ENCODE assay signal across 10 cellular contexts in genomic region chr2:23436346-23437099, GRCh38. TPM values are rescaled to one million over a fixed set of nuclear protein-coding genes. Genes with fewer than 3 reads are reported as not detected.
DNase-seq lines count a peak whose midpoint lies in the region; ATAC-seq and TF ChIP-seq lines count a peak whose summit lies in the region.
"Had no signal": no experiment of that assay in that cellular context is flagged by ENCODE, and none has a peak within 500 bp of the region (broad histone marks: within the 10 kb centered on the region; RNA-seq: fewer than 3 reads in every experiment).

No MANE protein-coding gene starts in this region.

- H3K9me2 ChIP-seq in HCT116 (ENCODE audit: insufficient read depth) (no peaks in the 10 kb centered on the region), OCI-LY7 (ENCODE audit: insufficient read depth, low read length) (no peaks in the 10 kb centered on the region)

- TF ChIP-seq CTCF in HCT116 (IDR thresholded peaks at IDR 0.05 in 2 of 3, conservative IDR thresholded peaks at IDR 0.05 in 1 of 3; ENCODE audit: borderline replicate concordance in 1 of 3, insufficient read depth in 1 of 3, low read depth in 2 of 3, low read length in 2 of 3) (no peak), OCI-LY7 (conservative IDR thresholded peaks at IDR 0.05; ENCODE audit: low read length) (no peak)

- POLR2A ChIA-PET in HCT116 (lab: Charles Lee) = no interaction called here
- POLR2A ChIA-PET in OCI-LY7 (lab: Charles Lee) = interaction anchor here (1.2 kb wide), 1 partner anchor 24 kb away, joined by 3 read pairs; no protein-coding TSS in a partner anchor

- H3K27me3 ChIP-seq in HCT116 (ENCODE audit: insufficient read depth, low read length) = no peaks in the 10 kb centered on the region

- H3K4me1 ChIP-seq in HCT116 (ENCODE audit: control insufficient read depth in 1 of 2, insufficient read depth in 2 of 2, low read length in 2 of 2) (no peaks in the 10 kb centered on the region), OCI-LY7 (ENCODE audit: insufficient read depth, low read length, poor library complexity, severe bottlenecking) (no peaks in the 10 kb centered on the region)

- BruUV-seq in HCT116 (replicated peaks; lab: Mats Ljungman, UMichigan) (no TSS peak), OCI-LY7 (replicated peaks; lab: Mats Ljungman, UMichigan) (no TSS peak)

- DNase-seq in HCT116 (ENCODE audit: low read depth, low spot score) (no peak), glomerular endothelial cell (ENCODE audit: extremely low read depth, low read depth, low spot score) (peak; percentile 22), HCEC 1CT (no peak), OCI-LY7 (ENCODE audit: low spot score) (no peak)
- DNase-seq in activated CD4-positive, alpha-beta T cell treated with anti-CD3 and anti-CD28 coated beads, Interleukin-2, amount 50 U/mL, for 4 hours = peak; percentile 3 to 4
- DNase-seq in stimulated activated CD4-positive, alpha-beta T cell treated with anti-CD3 and anti-CD28 coated beads, Interleukin-2, amount 100 ng/mL, for 48 hours = peak; percentile 17 to 29
- DNase-seq: cerebellar nuclear complex had no signal

- H4K20me1 ChIP-seq in HCT116 (ENCODE audit: insufficient read depth) = no peaks in the 10 kb centered on the region
- no peaks in the 10 kb centered on the region for H4K20me1 ChIP-seq in OCI-LY7 (ENCODE audit: insufficient read depth, low read length)

- no peak overlapping the region for H3K27ac ChIP-seq in HCT116 (ENCODE audit: low read depth, low read length)
- H3K27ac ChIP-seq in OCI-LY7 (ENCODE audit: low read depth, low read length, poor library complexity, severe bottlenecking) = no peak overlapping the region
- H3K27ac ChIP-seq: PC-9 had no signal

- no peak for TF ChIP-seq RAD21 in HCT116 (IDR thresholded peaks at IDR 0.05; ENCODE audit: low read depth)

- H3K4me2 ChIP-seq in HCT116 (ENCODE audit: low read length) (no peak overlapping the region), OCI-LY7 (ENCODE audit: low read length) (no peak overlapping the region)
- H3K4me2 ChIP-seq: PC-9 had no signal

- H3K9me3 ChIP-seq in HCT116 (ENCODE audit: control insufficient read depth in 1 of 2, insufficient read depth in 1 of 2, low read depth in 1 of 2, low read length in 2 of 2) = no peaks in the 10 kb centered on the region
- no peaks in the 10 kb centered on the region for H3K9me3 ChIP-seq in OCI-LY7 (ENCODE audit: low read length)

- RAD21 ChIA-PET in HCT116 (lab: Charles Lee; ENCODE audit: low non-redundant PET in 1 of 2, low total read pairs in 2 of 2, uncharacterized antibody in 2 of 2, unreplicated experiment in 2 of 2) = no interaction called here

- no peak overlapping the region for H3K9ac ChIP-seq in HCT116 (ENCODE audit: low read length)

- H3K79me2 ChIP-seq in HCT116 (ENCODE audit: insufficient read depth, low read length) (0 out of 2 replicates have a peak, but pooled peaks cover 12% of the 10 kb centered on the region), OCI-LY7 (ENCODE audit: insufficient read depth, low read depth, low read length) (no peaks in the 10 kb centered on the region)

- CTCF ChIA-PET in HCT116 (lab: Charles Lee) = no interaction called here
- CTCF ChIA-PET in OCI-LY7 (lab: Charles Lee; ENCODE audit: unreplicated experiment) = no interaction called here

- TF ChIP-seq POLR2A in HCT116 (IDR thresholded peaks at IDR 0.05; ENCODE audit: borderline replicate concordance, extremely low read depth, insufficient read depth, insufficient read length) = no peak

- intact Hi-C loops in HCT116 (cut with micrococcal nuclease) (no loop called here), OCI-LY7 (cut with micrococcal nuclease; ENCODE audit: unreplicated experiment) (no loop called here)

- ATAC-seq in HCT116 (peak; percentile 44; the same call in 1 of the 2 replicates), HG02885 (IDR thresholded peaks at IDR 0.05; ENCODE audit: poor library complexity, unreplicated experiment) (no peak), HG02763 (IDR thresholded peaks at IDR 0.05; ENCODE audit: unreplicated experiment) (no peak)

- H3K36me3 ChIP-seq in HCT116 (ENCODE audit: control insufficient read depth in 1 of 2, insufficient read depth in 2 of 2, low read length in 2 of 2) (no peaks in the 10 kb centered on the region), OCI-LY7 (ENCODE audit: insufficient read depth, low read length) (no peaks in the 10 kb centered on the region)

- H2AFZ ChIP-seq in HCT116 (ENCODE audit: low read depth, low read length, poor library complexity, severe bottlenecking) (no peak overlapping the region), OCI-LY7 (ENCODE audit: low read length) (no peak overlapping the region)
- H2AFZ ChIP-seq: PC-9 had no signal

- H3K4me3 ChIP-seq in HCT116 (replicated peaks in 1 of 2; ENCODE audit: low read depth in 1 of 2, low read length in 2 of 2) = no peak overlapping the region
- no peak overlapping the region for H3K4me3 ChIP-seq in OCI-LY7 (ENCODE audit: low read depth, low read length, poor library complexity, severe bottlenecking)
- H3K4me3 ChIP-seq: PC-9 had no signal

TF ChIP-seq in HCT116, 20 proteins besides CTCF, POLR2A, EP300 and RAD21:
- TF ChIP-seq EZH2 (IDR thresholded peaks at IDR 0.05) (no peak), CEBPB (IDR thresholded peaks at IDR 0.05; ENCODE audit: low read depth) (no peak), MAX (IDR thresholded peaks at IDR 0.05) (no peak), SP1 (IDR thresholded peaks at IDR 0.05; ENCODE audit: low read depth) (no peak), POLR2AphosphoS5 (IDR thresholded peaks at IDR 0.05; ENCODE audit: low read depth, low read length) (no peak), EGR1 (IDR thresholded peaks at IDR 0.05; ENCODE audit: low read depth) (no peak), EZH2phosphoT487 (IDR thresholded peaks at IDR 0.05; ENCODE audit: borderline replicate concordance) (no peak), REST (IDR thresholded peaks at IDR 0.05; ENCODE audit: low read depth) (no peak), ATF3 (IDR thresholded peaks at IDR 0.05) (no peak), FOSL1 (IDR thresholded peaks at IDR 0.05; ENCODE audit: low read depth) (no peak), ZFX (IDR thresholded peaks at IDR 0.05) (no peak), TCF7L2 (IDR thresholded peaks at IDR 0.05; ENCODE audit: borderline replicate concordance, extremely low read depth, insufficient read depth, insufficient read length) (no peak), YY1 (IDR thresholded peaks at IDR 0.05; ENCODE audit: extremely low read depth, insufficient replicate concordance, low read depth, low read length) (no peak)

RNA-seq across cellular contexts. Expression of gene KLHL29, which starts 51.5 kb away (rescaled TPM):
- total RNA-seq in HCT116 (2021; ENCODE audit: unreplicated experiment) (16.7 TPM), glomerular endothelial cell (6.5 and 8.3 TPM in 2 replicates), OCI-LY7 (2022) (0.23 and 0.31 TPM in 2 replicates)
- polyA plus RNA-seq in HCT116 (2012) = 13.5 and 18.3 TPM in 2 replicates
- total RNA-seq in OCI-LY7 (2014; rRNA removed; shearing (Covaris generic)) = 0.49 and 0.66 TPM in 2 replicates

Comparison
In these comparisons a context has a peak if more than half of its experiments do, and no peak if none do; other contexts are left out.
1. DNase-seq: peak in activated CD4-positive, alpha-beta T cell treated with anti-CD3 and anti-CD28 coated beads, Interleukin-2, amount 50 U/mL, for 4 hours (2 of 2), glomerular endothelial cell (single experiment) and stimulated activated CD4-positive, alpha-beta T cell treated with anti-CD3 and anti-CD28 coated beads, Interleukin-2, amount 100 ng/mL, for 48 hours (2 of 2); none in HCT116 (single experiment), HCEC 1CT (single experiment) and OCI-LY7 (single experiment).